ENCODE assay signal across 17 cellular contexts in the genomic region with DNA sequence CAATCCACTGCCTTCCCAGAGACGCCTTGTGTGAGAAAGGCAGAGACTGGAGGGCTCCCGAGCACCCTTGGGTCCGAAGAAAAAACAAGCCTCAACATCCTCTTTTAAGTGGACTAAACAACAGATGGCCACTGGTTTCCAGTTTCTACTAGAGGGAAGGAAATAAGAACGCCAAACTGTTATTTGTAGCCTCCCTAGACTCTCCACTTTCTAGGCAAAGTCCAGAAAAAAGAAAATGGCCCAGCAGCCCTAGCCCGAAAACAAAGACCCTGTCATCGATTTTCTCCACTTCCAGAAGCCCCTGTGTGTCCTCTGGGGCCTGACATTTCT. TPM values are rescaled to one million over a fixed set of nuclear protein-coding genes. Genes with fewer than 3 reads are reported as not detected.
DNase-seq lines count a peak whose midpoint lies in the region; ATAC-seq and TF ChIP-seq lines count a peak whose summit lies in the region.
"Had no signal": no experiment of that assay in that cellular context is flagged by ENCODE, and none has a peak within 500 bp of the region (broad histone marks: within the 10 kb centered on the region; RNA-seq: fewer than 3 reads in every experiment).

No MANE protein-coding gene starts in this region.

- H3K4me1 Mint-ChIP-seq in CD4-positive, alpha-beta memory T cell: peaks cover 54 to 83% (median 75%) of the 10 kb centered on the region in 4 donors
- H3K4me1 Mint-ChIP-seq in activated naive CD8-positive, alpha-beta T cell (ENCODE audit: low read depth): peaks cover 85% of the 10 kb centered on the region
- H3K4me1 Mint-ChIP-seq in nephron progenitor cell: peaks cover 52% of the 10 kb centered on the region

- POLR2A ChIA-PET in CD4-positive, alpha-beta memory T cell (lab: Charles Lee; ENCODE audit: partially characterized antibody): interaction anchor here (0.7 to 1.9 kb wide), 2 partner anchors 17 to 19 kb away, joined by 3 to 5 read pairs; no protein-coding TSS in a partner anchor

- ATAC-seq in HG03159 (IDR thresholded peaks at IDR 0.05; ENCODE audit: unreplicated experiment): no peak
- ATAC-seq: HCT116, PC-3 had no signal

- no peak overlapping the region for H3K9ac ChIP-seq in BLaER1
- H3K9ac ChIP-seq: parathyroid adenoma had no signal

- H3K9me3 Mint-ChIP-seq in CD4-positive, alpha-beta memory T cell: peaks cover 0 to 1% (median 0%) of the 10 kb centered on the region in 8 donors
- no peaks in the 10 kb centered on the region for H3K9me3 Mint-ChIP-seq in activated naive CD8-positive, alpha-beta T cell (ENCODE audit: low read depth)
- H3K9me3 Mint-ChIP-seq in nephron progenitor cell: no peaks in the 10 kb centered on the region
- H3K9me3 Mint-ChIP-seq: type B pancreatic cell had no signal

- DNase-seq in CD4-positive, alpha-beta memory T cell: no peak
- DNase-seq in nephron progenitor cell (no peak), NCI-H146 treated with DMSO at 0.1 percent for 48 hours (lab: John Stamatoyannopoulos, UW; ENCODE audit: unreplicated experiment) (no peak), NCI-H2107 (lab: John Stamatoyannopoulos, UW) (no peak), HUDEP-2 (lab: John Stamatoyannopoulos, UW; ENCODE audit: unreplicated experiment in 76 of 76) (no peak)
- DNase-seq: activated CD4-positive, CD25-positive, alpha-beta regulatory T cell; foreskin fibroblast; NCI-H1436; NCI-H510A; PC-3 had no signal

- peak overlapping the region; percentile 24; the same call in 1 of the 2 replicates for H3K4me2 ChIP-seq in BLaER1

- no peak for TF ChIP-seq CTCF in nephron progenitor cell (IDR thresholded peaks at IDR 0.05)

- H3K27me3 Mint-ChIP-seq in CD4-positive, alpha-beta memory T cell: no peaks in the 10 kb centered on the region
- no peaks in the 10 kb centered on the region for H3K27me3 Mint-ChIP-seq in activated naive CD8-positive, alpha-beta T cell
- H3K27me3 Mint-ChIP-seq in nephron progenitor cell (ENCODE audit: low read depth, poor library complexity): peaks cover 40% of the 10 kb centered on the region

- CTCF ChIA-PET in CD4-positive, alpha-beta memory T cell (lab: Charles Lee; ENCODE audit: partially characterized antibody): interaction anchor here (1.0 to 3.2 kb wide), 3 partner anchors 19 to 327 kb away, joined by 4 to 17 read pairs (median 8); no protein-coding TSS in a partner anchor

- peak overlapping the region in 4 of 8 donors; percentile 21 to 52 (median 42) for H3K4me3 Mint-ChIP-seq in CD4-positive, alpha-beta memory T cell
- peak overlapping the region; percentile 92 for H3K4me3 Mint-ChIP-seq in activated naive CD8-positive, alpha-beta T cell
- H3K4me3 Mint-ChIP-seq in nephron progenitor cell: no peak overlapping the region
- H3K4me3 Mint-ChIP-seq: type B pancreatic cell had no signal

- H3K27me3 ChIP-seq in BLaER1: peaks cover 6% of the 10 kb centered on the region
- no peaks in the 10 kb centered on the region for H3K27me3 ChIP-seq in CD4-positive, alpha-beta memory T cell (ENCODE audit: insufficient read depth, low read length)

- peaks cover 62% of the 10 kb centered on the region for H3K4me1 ChIP-seq in BLaER1
- peaks cover 79% of the 10 kb centered on the region for H3K4me1 ChIP-seq in CD4-positive, alpha-beta memory T cell (ENCODE audit: insufficient read depth, low read length)
- H3K4me1 ChIP-seq: parathyroid adenoma had no signal

- peaks cover 6% of the 10 kb centered on the region; the same call in 1 of the 2 replicates for H3K36me3 ChIP-seq in BLaER1
- no peaks in the 10 kb centered on the region for H3K36me3 ChIP-seq in CD4-positive, alpha-beta memory T cell (ENCODE audit: insufficient read depth, low read length)

- intact Hi-C loops in CD4-positive, alpha-beta memory T cell (cut with micrococcal nuclease): no loop called here

- peaks cover 0 to 14% of the 10 kb centered on the region in 2 donors for H3K36me3 Mint-ChIP-seq in CD4-positive, alpha-beta memory T cell
- peaks cover 12% of the 10 kb centered on the region for H3K36me3 Mint-ChIP-seq in activated naive CD8-positive, alpha-beta T cell
- H3K36me3 Mint-ChIP-seq in nephron progenitor cell (ENCODE audit: low read depth): no peaks in the 10 kb centered on the region
- H3K36me3 Mint-ChIP-seq: brain, type B pancreatic cell had no signal

- no peak overlapping the region for H3K4me3 ChIP-seq in BLaER1
- no peak overlapping the region for H3K4me3 ChIP-seq in CD4-positive, alpha-beta memory T cell (ENCODE audit: low read length in 2 of 2)

- H3K27ac Mint-ChIP-seq in CD4-positive, alpha-beta memory T cell: peak overlapping the region in 5 of 7 donors; percentile 11 to 96 (median 84)
- peak overlapping the region; percentile 98 for H3K27ac Mint-ChIP-seq in activated naive CD8-positive, alpha-beta T cell
- H3K27ac Mint-ChIP-seq in nephron progenitor cell: peak overlapping the region; percentile 73
- H3K27ac Mint-ChIP-seq: type B pancreatic cell had no signal

- H3K9me3 ChIP-seq in BLaER1: no peaks in the 10 kb centered on the region
- no peaks in the 10 kb centered on the region for H3K9me3 ChIP-seq in CD4-positive, alpha-beta memory T cell (ENCODE audit: control insufficient read depth in 1 of 2, low read length in 2 of 2)

- H3K27ac ChIP-seq in BLaER1: no peak overlapping the region
- H3K27ac ChIP-seq in CD4-positive, alpha-beta memory T cell (ENCODE audit: low read depth, low read length): peak overlapping the region; percentile 13
- H3K27ac ChIP-seq: parathyroid adenoma had no signal

- peaks cover 57% of the 10 kb centered on the region for H4K20me1 ChIP-seq in BLaER1

RNA-seq across cellular contexts. Expression of gene RGS10, which starts 6.0 kb away (rescaled TPM):
- 100 to 1,000 TPM; 115 to 122 TPM for total RNA-seq in CD4-positive, alpha-beta memory T cell
- 100 to 1,000 TPM; 153 to 187 TPM for polyA plus RNA-seq in CD4-positive, alpha-beta memory T cell
